Comparison of ENCODE assay signal across 22 cellular contexts in the genomic region with DNA sequence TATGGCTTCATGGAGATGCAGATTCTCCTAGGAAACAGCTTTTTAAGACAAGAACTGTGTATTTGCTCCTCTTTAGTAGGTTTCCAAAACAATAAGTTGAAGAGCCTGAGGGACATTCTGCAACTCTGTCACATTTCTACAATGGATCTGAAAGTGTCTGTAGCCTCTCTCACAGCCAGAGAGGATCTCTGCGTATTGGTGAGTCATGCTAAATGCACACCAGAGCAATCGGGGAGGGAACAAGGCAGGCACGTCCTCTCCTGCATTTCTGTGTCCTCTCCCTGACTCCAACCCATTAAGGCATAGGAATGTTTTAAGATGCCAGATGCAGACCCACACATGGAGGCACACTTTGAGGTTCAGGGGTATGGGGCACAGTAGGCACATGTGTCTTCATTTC.
DNase-seq lines count a peak whose midpoint lies in the region; ATAC-seq, FAIRE-seq and TF ChIP-seq lines count a peak whose summit lies in the region.
"Had no signal": no experiment of that assay in that cellular context is flagged by ENCODE, and none has a peak within 500 bp of the region (broad histone marks: within the 10 kb centered on the region; RNA-seq: fewer than 3 reads in every experiment).

No MANE protein-coding gene starts in this region.

- H3K9me3 ChIP-seq in MG63 = no peaks in the 10 kb centered on the region
- H3K9me3 ChIP-seq: body of pancreas, transverse colon had no signal

- no peak for TF ChIP-seq CTCF in bronchial epithelial cell (IDR thresholded peaks at IDR 0.05; ENCODE audit: insufficient read depth, low read length, severe bottlenecking)
- TF ChIP-seq CTCF in chondrocyte (IDR thresholded peaks at IDR 0.05) = no peak

- H3K27ac Mint-ChIP-seq in chondrocyte (ENCODE audit: unreplicated experiment) = no peak overlapping the region
- H3K27ac Mint-ChIP-seq: activated T-helper 17 cell treated with anti-CD3 and anti-CD28 coated beads, Interleukin-2, amount 50 U/mL, for 72 hours; immature natural killer cell; stimulated activated effector memory CD8-positive, alpha-beta T cell treated with anti-CD3 and anti-CD28 coated beads, Interleukin-12 subunit alpha, Interleukin-12 subunit beta, amount 100 ng/mL, for 72 hours had no signal

- no peak overlapping the region for H2AK5ac ChIP-seq in mesendoderm (ENCODE audit: low read length)

- no peaks in the 10 kb centered on the region for H3K4me1 ChIP-seq in mesendoderm (ENCODE audit: control insufficient read depth, low read depth, low read length)
- H3K4me1 ChIP-seq: body of pancreas, transverse colon had no signal

- H3K4ac ChIP-seq in mesendoderm (ENCODE audit: low read depth, low read length) = no peak overlapping the region

- FAIRE-seq in bronchial epithelial cell (lab: Jason Lieb, UNC) = no peak

- H3K36me3 ChIP-seq in MG63 = no peaks in the 10 kb centered on the region
- no peaks in the 10 kb centered on the region for H3K36me3 ChIP-seq in bronchial epithelial cell (ENCODE audit: control insufficient read depth, insufficient read depth, low read length)
- H3K36me3 ChIP-seq in mesendoderm (ENCODE audit: control insufficient read depth, insufficient read depth, low read length) = no peaks in the 10 kb centered on the region
- H3K36me3 ChIP-seq: transverse colon had no signal

- DNase-seq in DMS53 (lab: John Stamatoyannopoulos, UW) (peak; percentile 53), MG63 (peak; percentile 4), bronchial epithelial cell (ENCODE audit: low read depth) (peak; percentile 3), mesendoderm (peak; percentile 79), chondrocyte (ENCODE audit: low spot score) (no peak), NCI-H1048 (lab: John Stamatoyannopoulos, UW) (no peak)
- no peak for DNase-seq in activated naive CD4-positive, alpha-beta T cell treated with Interleukin-2 at 50 U/mL for 16 hours
- DNase-seq: activated CD8-positive, alpha-beta memory T cell treated with anti-CD3 and anti-CD28 coated beads for 24 hours; body of pancreas; DMS153; effector CD8-positive, alpha-beta T cell; immature natural killer cell; KG1; NCI-H187; NCI-H510A treated with DMSO at 0.1 percent for 48 hours; OCI-M1; transverse colon had no signal

- no peak for ATAC-seq in GM18517 (IDR thresholded peaks at IDR 0.05; ENCODE audit: unreplicated experiment)
- ATAC-seq: activated T-helper 17 cell treated with anti-CD3 and anti-CD28 coated beads, Interleukin-2, amount 50 U/mL, for 72 hours; body of pancreas; HCT116; sciatic nerve; stimulated activated effector memory CD8-positive, alpha-beta T cell treated with anti-CD3 and anti-CD28 coated beads, Interleukin-12 subunit alpha, Interleukin-12 subunit beta, amount 100 ng/mL, for 72 hours had no signal

- WGBS in mesendoderm (ENCODE audit: extremely low coverage, insufficient coverage, low lambda C conversion rate) = no CpG with 5 or more reads among the region's 3 CpGs

- no peak overlapping the region for H3K4me3 ChIP-seq in MG63
- no peak overlapping the region for H3K4me3 ChIP-seq in bronchial epithelial cell (ENCODE audit: low read depth, low read length)
- no peak overlapping the region for H3K4me3 ChIP-seq in mesendoderm (ENCODE audit: low read length)
- H3K4me3 ChIP-seq: body of pancreas, transverse colon had no signal

- no peak overlapping the region for H3K9ac ChIP-seq in mesendoderm (ENCODE audit: low read length)

- no peak overlapping the region for H3K4me3 Mint-ChIP-seq in chondrocyte (ENCODE audit: unreplicated experiment)
- H3K4me3 Mint-ChIP-seq: activated T-helper 17 cell treated with anti-CD3 and anti-CD28 coated beads, Interleukin-2, amount 50 U/mL, for 72 hours; immature natural killer cell; stimulated activated effector memory CD8-positive, alpha-beta T cell treated with anti-CD3 and anti-CD28 coated beads, Interleukin-12 subunit alpha, Interleukin-12 subunit beta, amount 100 ng/mL, for 72 hours had no signal

- H3K56ac ChIP-seq in mesendoderm (ENCODE audit: low read length) = no peak overlapping the region

- H3K27me3 Mint-ChIP-seq in chondrocyte (ENCODE audit: low read depth) = peaks cover 1% of the 10 kb centered on the region
- H3K27me3 Mint-ChIP-seq: activated T-helper 17 cell treated with anti-CD3 and anti-CD28 coated beads, Interleukin-2, amount 50 U/mL, for 72 hours had no signal

- H4K8ac ChIP-seq in mesendoderm (ENCODE audit: low read depth, low read length) = no peak overlapping the region

- no peak overlapping the region for H2BK15ac ChIP-seq in mesendoderm (replicated peaks; ENCODE audit: low read depth)

- no peaks in the 10 kb centered on the region for H3K79me2 ChIP-seq in mesendoderm (ENCODE audit: control insufficient read depth, insufficient read depth, low read length)

- H3K4me1 Mint-ChIP-seq in chondrocyte (ENCODE audit: low read depth) = peaks cover 19% of the 10 kb centered on the region
- H3K4me1 Mint-ChIP-seq: activated T-helper 17 cell treated with anti-CD3 and anti-CD28 coated beads, Interleukin-2, amount 50 U/mL, for 72 hours; immature natural killer cell; stimulated activated effector memory CD8-positive, alpha-beta T cell treated with anti-CD3 and anti-CD28 coated beads, Interleukin-12 subunit alpha, Interleukin-12 subunit beta, amount 100 ng/mL, for 72 hours had no signal

- H3K36me3 Mint-ChIP-seq in chondrocyte (ENCODE audit: low read depth) = no peaks in the 10 kb centered on the region
- H3K36me3 Mint-ChIP-seq: immature natural killer cell; stimulated activated effector memory CD8-positive, alpha-beta T cell treated with anti-CD3 and anti-CD28 coated beads, Interleukin-12 subunit alpha, Interleukin-12 subunit beta, amount 100 ng/mL, for 72 hours had no signal

- peak overlapping the region; percentile 37 for H4K5ac ChIP-seq in mesendoderm (ENCODE audit: low read length)

- H3K27me3 ChIP-seq in MG63 = no peaks in the 10 kb centered on the region
- no peaks in the 10 kb centered on the region for H3K27me3 ChIP-seq in bronchial epithelial cell (ENCODE audit: control insufficient read depth, insufficient read depth, low read length)
- H3K27me3 ChIP-seq in mesendoderm (ENCODE audit: insufficient read depth, low read length, poor library complexity) = no peaks in the 10 kb centered on the region
- H3K27me3 ChIP-seq: body of pancreas, transverse colon had no signal

- no peak overlapping the region for H3K18ac ChIP-seq in mesendoderm (ENCODE audit: low read length)

- H3K9me3 Mint-ChIP-seq in chondrocyte (ENCODE audit: low read depth) = no peaks in the 10 kb centered on the region

- H2BK120ac ChIP-seq in mesendoderm (ENCODE audit: low read depth, low read length) = no peak overlapping the region

- no peak overlapping the region for H3K4me2 ChIP-seq in mesendoderm (ENCODE audit: low read length)

- H3K27ac ChIP-seq in mesendoderm (ENCODE audit: low read depth, low read length) = no peak overlapping the region
- H3K27ac ChIP-seq: body of pancreas, transverse colon had no signal

- H2BK5ac ChIP-seq in mesendoderm (ENCODE audit: low read length) = no peak overlapping the region

- H3K23ac ChIP-seq in mesendoderm (ENCODE audit: low read length) = no peak overlapping the region

- no peaks in the 10 kb centered on the region for H3K79me1 ChIP-seq in mesendoderm (ENCODE audit: low read length)

Comparison
In these comparisons a context has a peak if more than half of its experiments do, and no peak if none do; other contexts are left out.
1. DNase-seq: peak in DMS53 (single experiment), MG63 (single experiment), bronchial epithelial cell (single experiment) and mesendoderm (single experiment); none in chondrocyte (single experiment), NCI-H1048 (single experiment) and activated naive CD4-positive, alpha-beta T cell treated with Interleukin-2 at 50 U/mL for 16 hours (single experiment).